Comparison of ENCODE assay signal across 9 cellular contexts in genomic region chr1:44811714-44812151, GRCh38. TPM values are rescaled to one million over a fixed set of nuclear protein-coding genes. Genes with fewer than 3 reads are reported as not detected.
DNase-seq lines count a peak whose midpoint lies in the region; ATAC-seq and TF ChIP-seq lines count a peak whose summit lies in the region.
"Had no signal": no experiment of that assay in that cellular context is flagged by ENCODE, and none has a peak within 500 bp of the region (broad histone marks: within the 10 kb centered on the region; RNA-seq: fewer than 3 reads in every experiment).

No MANE protein-coding gene starts in this region.

- no peaks in the 10 kb centered on the region for H3K79me2 ChIP-seq in H9 (ENCODE audit: insufficient read depth, low read length)

- H3K23ac ChIP-seq in H9 (ENCODE audit: insufficient read length, low read depth, low read length), result no peak overlapping the region

- H4K8ac ChIP-seq in H9 (replicated peaks; ENCODE audit: insufficient read length, low read depth, low read length), result no peak overlapping the region

- no peak overlapping the region for H4K5ac ChIP-seq in H9 (ENCODE audit: insufficient read length, low read depth, low read length)

- H3K4me2 ChIP-seq in H9 (ENCODE audit: insufficient read depth, insufficient read length, low read length), result no peak overlapping the region

- H3K36me3 Mint-ChIP-seq in H9 (ENCODE audit: insufficient read depth in 1 of 3, low read depth in 3 of 3), result peaks cover 0 to 7% (median 5%) of the 10 kb centered on the region in 3 experiments; a peak in 4 of 7 replicates
- peaks cover 93% of the 10 kb centered on the region for H3K36me3 Mint-ChIP-seq in activated T-helper 17 cell treated with anti-CD3 and anti-CD28 coated beads, Interleukin-2, amount 50 U/mL, for 72 hours (ENCODE audit: low read depth)
- H3K36me3 Mint-ChIP-seq in stimulated activated naive B cell treated with anti-CD40 and anti-IgM and Interleukin-4, amounts not matched to agents 10 μg/mL and 1 μg/mL and 100 μg/mL, for 72 hours, result peaks cover 12 to 38% of the 10 kb centered on the region in 2 donors

- no peak overlapping the region for H3K18ac ChIP-seq in H9 (ENCODE audit: insufficient read length, low read depth, low read length)

- H3K4ac ChIP-seq in H9 (ENCODE audit: low read depth, low read length), result no peak overlapping the region

- intact Hi-C loops in left ventricle myocardium inferior (cut with micrococcal nuclease), result no loop called here

- H4K20me1 ChIP-seq in H9 (ENCODE audit: control insufficient read depth, insufficient read depth, insufficient read length), result no peaks in the 10 kb centered on the region

- no peak for TF ChIP-seq CTCF in H9 (conservative IDR thresholded peaks at IDR 0.05)
- no peak for TF ChIP-seq CTCF in left ventricle myocardium inferior (IDR thresholded peaks at IDR 0.05; ENCODE audit: borderline replicate concordance)

- no peak overlapping the region for H2BK5ac ChIP-seq in H9 (ENCODE audit: insufficient read length, low read length)

- H3K9me3 Mint-ChIP-seq in H9, result no peaks in the 10 kb centered on the region
- no peaks in the 10 kb centered on the region for H3K9me3 Mint-ChIP-seq in activated T-helper 17 cell treated with anti-CD3 and anti-CD28 coated beads, Interleukin-2, amount 50 U/mL, for 72 hours
- no peaks in the 10 kb centered on the region for H3K9me3 Mint-ChIP-seq in stimulated activated naive B cell treated with anti-CD40 and anti-IgM and Interleukin-4, amounts not matched to agents 10 μg/mL and 1 μg/mL and 100 μg/mL, for 72 hours

- no peak overlapping the region for H3T11ph ChIP-seq in H9 (ENCODE audit: low read length)

- H3K9me3 ChIP-seq in H9 (ENCODE audit: control insufficient read depth, low read depth, low read length), result no peaks in the 10 kb centered on the region
- H3K9me3 ChIP-seq in left ventricle myocardium inferior (replicated peaks), result no peaks in the 10 kb centered on the region

- H3K56ac ChIP-seq in H9 (ENCODE audit: insufficient read length, low read depth, low read length), result no peak overlapping the region

- H3K27ac Mint-ChIP-seq in H9, result 0 out of 7 replicates have a peak overlapping the region, but pooled peaks of 2 of the 3 experiments have one; percentile 38 to 44
- H3K27ac Mint-ChIP-seq in activated T-helper 17 cell treated with anti-CD3 and anti-CD28 coated beads, Interleukin-2, amount 50 U/mL, for 72 hours, result peak overlapping the region; percentile 99
- H3K27ac Mint-ChIP-seq in stimulated activated naive B cell treated with anti-CD40 and anti-IgM and Interleukin-4, amounts not matched to agents 10 μg/mL and 1 μg/mL and 100 μg/mL, for 72 hours, result peak overlapping the region; percentile 99

- no peaks in the 10 kb centered on the region for H3K27me3 ChIP-seq in H9 (ENCODE audit: insufficient read depth, low read length)
- no peaks in the 10 kb centered on the region for H3K27me3 ChIP-seq in left ventricle myocardium inferior (ENCODE audit: low read depth)

- H4K91ac ChIP-seq in H9 (ENCODE audit: insufficient read length, low read depth, low read length), result no peak overlapping the region

- peaks cover 7% of the 10 kb centered on the region for H3K23me2 ChIP-seq in H9 (ENCODE audit: insufficient read length, low read depth, low read length, poor library complexity, severe bottlenecking)

- peaks cover 38 to 49% of the 10 kb centered on the region in 2 experiments for H3K4me1 Mint-ChIP-seq in H9
- H3K4me1 Mint-ChIP-seq in activated T-helper 17 cell treated with anti-CD3 and anti-CD28 coated beads, Interleukin-2, amount 50 U/mL, for 72 hours, result peaks cover 40% of the 10 kb centered on the region
- H3K4me1 Mint-ChIP-seq in stimulated activated naive B cell treated with anti-CD40 and anti-IgM and Interleukin-4, amounts not matched to agents 10 μg/mL and 1 μg/mL and 100 μg/mL, for 72 hours, result peaks cover 62 to 87% of the 10 kb centered on the region in 2 donors

- no peak overlapping the region for H2BK15ac ChIP-seq in H9 (ENCODE audit: low read depth, low read length)

- H3K27ac ChIP-seq in H9 (ENCODE audit: insufficient read length, low read depth, low read length), result no peak overlapping the region
- peak overlapping the region; percentile 100 for H3K27ac ChIP-seq in left ventricle myocardium inferior (replicated peaks)

- DNase-seq in H9, result no peak
- peak; percentile 13 for DNase-seq in left ventricle myocardium inferior
- no peak for DNase-seq in stimulated activated naive B cell treated with anti-CD40 and anti-IgM and Interleukin-4, amounts not matched to agents 10 μg/mL and 1 μg/mL and 100 μg/mL, for 72 hours
- no peak for DNase-seq in MV-4-11 (lab: John Stamatoyannopoulos, UW)
- no peak for DNase-seq in stimulated activated CD4-positive, alpha-beta T cell treated with anti-CD3 and anti-CD28 coated beads, Interleukin-15, amount 100 ng/mL, for 24 hours
- no peak for DNase-seq in GDM1 (lab: John Stamatoyannopoulos, UW)
- DNase-seq in retina, result no peak

- ATAC-seq in activated T-helper 17 cell treated with anti-CD3 and anti-CD28 coated beads, Interleukin-2, amount 50 U/mL, for 72 hours (replicated peaks), result no peak
- ATAC-seq in stimulated activated naive B cell treated with anti-CD40 and anti-IgM and Interleukin-4, amounts not matched to agents 10 μg/mL and 1 μg/mL and 100 μg/mL, for 72 hours (replicated peaks), result no peak

- H2AFZ ChIP-seq in H9 (ENCODE audit: low read length), result no peak overlapping the region

- H3K14ac ChIP-seq in H9 (ENCODE audit: insufficient read depth, low read length), result no peak overlapping the region

- no peak overlapping the region for H3K9ac ChIP-seq in H9 (ENCODE audit: extremely low read depth, insufficient read length, low read length)

- H3K27me3 Mint-ChIP-seq in H9 (ENCODE audit: low read depth), result no peaks in the 10 kb centered on the region; the same call in 1 of the 2 replicates
- no peaks in the 10 kb centered on the region for H3K27me3 Mint-ChIP-seq in activated T-helper 17 cell treated with anti-CD3 and anti-CD28 coated beads, Interleukin-2, amount 50 U/mL, for 72 hours
- no peaks in the 10 kb centered on the region for H3K27me3 Mint-ChIP-seq in stimulated activated naive B cell treated with anti-CD40 and anti-IgM and Interleukin-4, amounts not matched to agents 10 μg/mL and 1 μg/mL and 100 μg/mL, for 72 hours

- H3K4me1 ChIP-seq in H9 (ENCODE audit: insufficient read depth, low read length), result peaks cover 9% of the 10 kb centered on the region; the same call in 1 of the 2 replicates
- H3K4me1 ChIP-seq in left ventricle myocardium inferior, result peaks cover 78% of the 10 kb centered on the region

- peaks cover under 1% of the 10 kb centered on the region for H3K36me3 ChIP-seq in left ventricle myocardium inferior

- no peak overlapping the region for H3K4me3 ChIP-seq in left ventricle myocardium inferior

- WGBS in H9 (ENCODE audit: extremely low coverage, insufficient read length, low lambda C conversion rate), result no CpG with 5 or more reads among the region's 3 CpGs

- no peak overlapping the region for H2BK12ac ChIP-seq in H9 (ENCODE audit: insufficient read length, low read depth, low read length)

- H3K4me3 Mint-ChIP-seq in H9, result no peak overlapping the region
- H3K4me3 Mint-ChIP-seq in activated T-helper 17 cell treated with anti-CD3 and anti-CD28 coated beads, Interleukin-2, amount 50 U/mL, for 72 hours, result peak overlapping the region; percentile 91
- H3K4me3 Mint-ChIP-seq in stimulated activated naive B cell treated with anti-CD40 and anti-IgM and Interleukin-4, amounts not matched to agents 10 μg/mL and 1 μg/mL and 100 μg/mL, for 72 hours, result peak overlapping the region; percentile 18 to 40

- H2BK120ac ChIP-seq in H9 (ENCODE audit: low read depth, low read length, poor library complexity, severe bottlenecking), result no peak overlapping the region

- no peak overlapping the region for H2BK20ac ChIP-seq in H9 (ENCODE audit: low read depth, low read length, poor library complexity, severe bottlenecking)

- no peak overlapping the region for H2AK5ac ChIP-seq in H9 (ENCODE audit: insufficient read length, low read length)

- H3K79me1 ChIP-seq in H9 (ENCODE audit: insufficient read depth, low read depth, low read length, poor library complexity, severe bottlenecking), result no peaks in the 10 kb centered on the region

RNA-seq across cellular contexts. Expression of gene BTBD19, which starts 3.4 kb away (rescaled TPM):
- total RNA-seq in H9 (2021) (1.4 and 1.9 TPM in 2 replicates), left ventricle myocardium inferior (3.5 TPM)
- total RNA-seq in activated T-helper 17 cell treated with anti-CD3 and anti-CD28 coated beads, Interleukin-2, amount 50 U/mL, for 72 hours, result 10 to 100 TPM; 15.9 to 62.7 TPM
- total RNA-seq: SK-MEL-5 had no signal

RNA-seq across cellular contexts. Expression of gene DYNLT4, which starts 4.6 kb away (rescaled TPM):
- total RNA-seq in H9 (2021) (not detected in 2 replicates), left ventricle myocardium inferior (1.9 TPM)
- total RNA-seq in activated T-helper 17 cell treated with anti-CD3 and anti-CD28 coated beads, Interleukin-2, amount 50 U/mL, for 72 hours, result 1 to 10 TPM in 1 of 2 donors, under 1 TPM in 1; 0.56 to 1.2 TPM
- total RNA-seq: SK-MEL-5 had no signal

RNA-seq across cellular contexts. Expression of gene PLK3, which starts 11.6 kb away (rescaled TPM):
- total RNA-seq in H9 (2021), result 14.7 and 15.9 TPM in 2 replicates
- 10 to 100 TPM; 58.7 to 92.0 TPM for total RNA-seq in activated T-helper 17 cell treated with anti-CD3 and anti-CD28 coated beads, Interleukin-2, amount 50 U/mL, for 72 hours
- total RNA-seq in left ventricle myocardium inferior, result 5.4 TPM

RNA-seq across cellular contexts. Expression of gene BEST4, which starts 23.8 kb away (rescaled TPM):
- total RNA-seq in H9 (2021) (1.1 and 1.3 TPM in 2 replicates), left ventricle myocardium inferior (0.11 TPM)
- 1 to 10 TPM in 1 of 2 donors, under 1 TPM in 1; 0.97 to 2.0 TPM for total RNA-seq in activated T-helper 17 cell treated with anti-CD3 and anti-CD28 coated beads, Interleukin-2, amount 50 U/mL, for 72 hours
- total RNA-seq: SK-MEL-5 had no signal

RNA-seq across cellular contexts. Expression of gene PTCH2, which starts 31.3 kb away (rescaled TPM):
- 0.79 and 0.83 TPM in 2 replicates for total RNA-seq in H9 (2021)
- total RNA-seq in activated T-helper 17 cell treated with anti-CD3 and anti-CD28 coated beads, Interleukin-2, amount 50 U/mL, for 72 hours, result 1 to 10 TPM in 1 of 2 donors, under 1 TPM in 1; 0.64 to 1.1 TPM
- total RNA-seq in left ventricle myocardium inferior, result 0.25 TPM

Comparison
In these comparisons a context has a peak if more than half of its experiments do, and no peak if none do; other contexts are left out.
1. H3K27ac Mint-ChIP-seq: peak in every context shown above with its lines; median percentile 99 in activated T-helper 17 cell treated with anti-CD3 and anti-CD28 coated beads, Interleukin-2, amount 50 U/mL, for 72 hours; 99 in stimulated activated naive B cell treated with anti-CD40 and anti-IgM and Interleukin-4, amounts not matched to agents 10 μg/mL and 1 μg/mL and 100 μg/mL, for 72 hours; 41 in H9.
2. H3K4me3 Mint-ChIP-seq: peak in activated T-helper 17 cell treated with anti-CD3 and anti-CD28 coated beads, Interleukin-2, amount 50 U/mL, for 72 hours (single experiment) and stimulated activated naive B cell treated with anti-CD40 and anti-IgM and Interleukin-4, amounts not matched to agents 10 μg/mL and 1 μg/mL and 100 μg/mL, for 72 hours (2 of 2); none in H9 (0 of 2).